1 cellular context compared by ENCODE assay signal in genomic region chr11:43397251-43397650, GRCh38.
TF ChIP-seq lines count a peak whose summit lies in the region.

No MANE protein-coding gene starts in this region.

TF ChIP-seq in WTC11, 78 proteins besides CTCF, POLR2A, EP300 and RAD21 (continued from another document):
- no peak for TF ChIP-seq GTF2I (CRISPR knock-in tag; conservative IDR thresholded peaks at IDR 0.05)
- no peak for TF ChIP-seq TCF7 (CRISPR knock-in tag; IDR thresholded peaks at IDR 0.05; ENCODE audit: low read depth)
- TF ChIP-seq ZNF532 (CRISPR knock-in tag; IDR thresholded peaks at IDR 0.05; ENCODE audit: borderline replicate concordance) = no peak
- TF ChIP-seq GRHL2 (CRISPR knock-in tag; IDR thresholded peaks at IDR 0.05; ENCODE audit: insufficient replicate concordance, severe bottlenecking) = no peak
- TF ChIP-seq, protein P1, sequence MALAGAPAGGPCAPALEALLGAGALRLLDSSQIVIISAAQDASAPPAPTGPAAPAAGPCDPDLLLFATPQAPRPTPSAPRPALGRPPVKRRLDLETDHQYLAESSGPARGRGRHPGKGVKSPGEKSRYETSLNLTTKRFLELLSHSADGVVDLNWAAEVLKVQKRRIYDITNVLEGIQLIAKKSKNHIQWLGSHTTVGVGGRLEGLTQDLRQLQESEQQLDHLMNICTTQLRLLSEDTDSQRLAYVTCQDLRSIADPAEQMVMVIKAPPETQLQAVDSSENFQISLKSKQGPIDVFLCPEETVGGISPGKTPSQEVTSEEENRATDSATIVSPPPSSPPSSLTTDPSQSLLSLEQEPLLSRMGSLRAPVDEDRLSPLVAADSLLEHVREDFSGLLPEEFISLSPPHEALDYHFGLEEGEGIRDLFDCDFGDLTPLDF (CRISPR knock-in tag; IDR thresholded peaks at IDR 0.05) = no peak
- no peak for TF ChIP-seq NR3C1 (CRISPR knock-in tag; conservative IDR thresholded peaks at IDR 0.05; ENCODE audit: low read depth)
